23 cellular contexts compared by ENCODE assay signal in genomic region chr2:148124271-148124670, GRCh38.
DNase-seq lines count a peak whose midpoint lies in the region; FAIRE-seq and TF ChIP-seq lines count a peak whose summit lies in the region.
"Had no signal": no experiment of that assay in that cellular context is flagged by ENCODE, and none has a peak within 500 bp of the region (broad histone marks: within the 10 kb centered on the region; RNA-seq: fewer than 3 reads in every experiment).

No MANE protein-coding gene starts in this region.

- TF ChIP-seq POLR2A in breast epithelium (IDR thresholded peaks at IDR 0.05) (no peak), suprapubic skin (IDR thresholded peaks at IDR 0.05) (no peak)

- TF ChIP-seq CTCF in mammary epithelial cell (conservative IDR thresholded peaks at IDR 0.05 in 1 of 2, IDR thresholded peaks at IDR 0.05 in 1 of 2; ENCODE audit: extremely low read depth in 1 of 2, insufficient read depth in 1 of 2, low read depth in 1 of 2, low read length in 2 of 2) (no peak), breast epithelium (IDR thresholded peaks at IDR 0.05) (no peak), keratinocyte (optimal IDR thresholded peaks at IDR 0.05 in 1 of 3, IDR thresholded peaks at IDR 0.05 in 1 of 3, conservative IDR thresholded peaks at IDR 0.05 in 1 of 3; ENCODE audit: extremely low read depth in 1 of 3, insufficient read depth in 2 of 3, low read length in 3 of 3) (no peak), suprapubic skin (IDR thresholded peaks at IDR 0.05) (no peak)

- intact Hi-C loops in mammary epithelial cell (cut with micrococcal nuclease) (loop anchor here (5.0 kb wide), 1 partner anchor 102 kb away; the partner anchor contains the start of genes MBD5 and ORC4), breast epithelium (cut with DNase I; ENCODE audit: low total_unique reads) (no loop called here)

- BruUV-seq in mammary epithelial cell (replicated peaks; lab: Mats Ljungman, UMichigan) = no TSS peak

- H3K4me1 ChIP-seq in mammary epithelial cell (ENCODE audit: insufficient read depth, low read length) = peaks cover 15% of the 10 kb centered on the region
- no peaks in the 10 kb centered on the region for H3K4me1 ChIP-seq in breast epithelium
- H3K4me1 ChIP-seq in keratinocyte (ENCODE audit: control insufficient read depth, extremely low read depth, insufficient read depth, low read length) = peaks cover 14% of the 10 kb centered on the region
- H3K4me1 ChIP-seq in suprapubic skin = no peaks in the 10 kb centered on the region
- H3K4me1 ChIP-seq: BLaER1 had no signal

- FAIRE-seq in keratinocyte (lab: Jason Lieb, UNC) = peak; percentile 60
- FAIRE-seq: GM12891, GM18507, K562 had no signal

- H4K20me1 ChIP-seq in mammary epithelial cell (ENCODE audit: insufficient read depth, low read length) (no peaks in the 10 kb centered on the region), keratinocyte (ENCODE audit: control insufficient read depth, extremely low read depth, insufficient read depth, low read length) (no peaks in the 10 kb centered on the region)
- H4K20me1 ChIP-seq: BLaER1 had no signal

- no peaks in the 10 kb centered on the region for H3K79me2 ChIP-seq in mammary epithelial cell (ENCODE audit: insufficient read depth, low read length)
- H3K79me2 ChIP-seq in keratinocyte (ENCODE audit: control insufficient read depth, insufficient read depth, low read length) = no peaks in the 10 kb centered on the region

- DNase-seq in mammary epithelial cell (peak; percentile 82), breast epithelium (ENCODE audit: low spot score in 2 of 2) (no peak), astrocyte of the hippocampus (ENCODE audit: low read depth, low spot score) (peak; percentile 48), keratinocyte (ENCODE audit: low read depth, low spot score) (peak; percentile 23), ureter (ENCODE audit: low spot score) (peak; percentile 52), suprapubic skin (ENCODE audit: low spot score in 2 of 2) (no peak), OCI-M2 (lab: John Stamatoyannopoulos, UW; ENCODE audit: unreplicated experiment) (no peak)
- DNase-seq in activated CD4-positive, alpha-beta T cell treated with anti-CD3 and anti-CD28 coated beads, Interleukin-2, amount 50 U/mL, for 48 hours = no peak
- DNase-seq: CD8-positive, alpha-beta T cell; DMS79 treated with DMSO at 0.1 percent for 48 hours; GF-D8; NCI-H1436; NCI-H2029; NCI-H2171; NCI-H446 treated with DMSO at 0.1 percent for 48 hours; PC-9; Right ventricle myocardium superior had no signal

- no peak overlapping the region for H3K4me3 ChIP-seq in mammary epithelial cell (replicated peaks in 1 of 3; ENCODE audit: insufficient read depth in 1 of 3, low read depth in 2 of 3, low read length in 3 of 3)
- no peak overlapping the region for H3K4me3 ChIP-seq in breast epithelium
- H3K4me3 ChIP-seq in keratinocyte (ENCODE audit: control insufficient read depth in 2 of 3, extremely low read depth in 1 of 3, insufficient read depth in 2 of 3, low read depth in 1 of 3, low read length in 3 of 3) = no peak overlapping the region
- H3K4me3 ChIP-seq in suprapubic skin = no peak overlapping the region
- H3K4me3 ChIP-seq: BLaER1, GM23338, K562, PC-9 had no signal

- dilution Hi-C loops in mammary epithelial cell (cut with HindIII; ENCODE audit: low sequenced_read_pairs) = no loop called here
- dilution Hi-C loops in keratinocyte (cut with MboI; ENCODE audit: extremely low pct_ligation_motif_present, low sequenced_read_pairs) = no loop called here

- in situ Hi-C loops in mammary epithelial cell (cut with MboI; ENCODE audit: low sequenced_read_pairs in 2 of 2) = no loop called here

- H3K27me3 ChIP-seq in mammary epithelial cell (ENCODE audit: insufficient read depth, low read length) = no peaks in the 10 kb centered on the region
- H3K27me3 ChIP-seq in breast epithelium = no peaks in the 10 kb centered on the region
- H3K27me3 ChIP-seq in keratinocyte (ENCODE audit: control insufficient read depth, extremely low read depth, insufficient read depth, low read length) = no peaks in the 10 kb centered on the region
- no peaks in the 10 kb centered on the region for H3K27me3 ChIP-seq in suprapubic skin
- H3K27me3 ChIP-seq: BLaER1 had no signal

- H3K9me3 ChIP-seq in mammary epithelial cell (replicated peaks; ENCODE audit: insufficient read depth, low read length) = no peaks in the 10 kb centered on the region
- no peaks in the 10 kb centered on the region for H3K9me3 ChIP-seq in breast epithelium
- no peaks in the 10 kb centered on the region for H3K9me3 ChIP-seq in keratinocyte (ENCODE audit: control insufficient read depth, low read depth, low read length)
- H3K9me3 ChIP-seq in suprapubic skin = no peaks in the 10 kb centered on the region
- H3K9me3 ChIP-seq: BLaER1 had no signal

- H3K27ac ChIP-seq in mammary epithelial cell (ENCODE audit: insufficient read depth, low read depth, low read length) (no peak overlapping the region), breast epithelium (no peak overlapping the region), keratinocyte (ENCODE audit: control insufficient read depth, insufficient read depth, low read length) (peak overlapping the region; percentile 42), suprapubic skin (no peak overlapping the region)
- H3K27ac ChIP-seq: 22Rv1, BLaER1, PC-9 had no signal

- H3K4me2 ChIP-seq in mammary epithelial cell (ENCODE audit: insufficient read depth, low read depth, low read length) (peak overlapping the region; percentile 11), keratinocyte (ENCODE audit: control insufficient read depth, extremely low read depth, insufficient read depth, low read depth, low read length) (peak overlapping the region; percentile 69)
- H3K4me2 ChIP-seq: BLaER1, GM23338, PC-9 had no signal

- H3K9ac ChIP-seq in mammary epithelial cell (ENCODE audit: insufficient read depth, low read length) = no peak overlapping the region
- H3K9ac ChIP-seq in keratinocyte (ENCODE audit: control insufficient read depth, extremely low read depth, insufficient read depth, low read length) = no peak overlapping the region
- H3K9ac ChIP-seq: BLaER1 had no signal

- CTCF ChIA-PET in mammary epithelial cell (lab: Charles Lee; ENCODE audit: low non-redundant PET) = no interaction called here

- no peaks in the 10 kb centered on the region for H3K36me3 ChIP-seq in mammary epithelial cell (ENCODE audit: insufficient read depth, low read length)
- no peaks in the 10 kb centered on the region for H3K36me3 ChIP-seq in breast epithelium
- no peaks in the 10 kb centered on the region for H3K36me3 ChIP-seq in keratinocyte (ENCODE audit: control insufficient read depth in 2 of 2, extremely low read depth in 1 of 2, insufficient read depth in 2 of 2, low read length in 2 of 2)
- H3K36me3 ChIP-seq in suprapubic skin = no peaks in the 10 kb centered on the region

- no peaks in the 10 kb centered on the region for H3K9me1 ChIP-seq in keratinocyte (ENCODE audit: control insufficient read depth, extremely low read depth, insufficient read depth, low read length)

- peak overlapping the region; percentile 46 for H2AFZ ChIP-seq in mammary epithelial cell (ENCODE audit: low read depth, low read length)
- no peak overlapping the region for H2AFZ ChIP-seq in keratinocyte (ENCODE audit: control insufficient read depth, low read length)
- H2AFZ ChIP-seq: GM23338, PC-9 had no signal

- TF ChIP-seq EP300 in suprapubic skin (IDR thresholded peaks at IDR 0.05) = no peak

- 33% methylated on average over 2 of the region's 2 CpGs for WGBS in mammary epithelial cell (ENCODE audit: low coverage, missing lambda C conversion rate)
- WGBS in suprapubic skin = 59% methylated on average over 2 of the region's 2 CpGs

Comparison
In these comparisons a context has a peak if more than half of its experiments do, and no peak if none do; other contexts are left out.
1. DNase-seq: peak in mammary epithelial cell (single experiment), astrocyte of the hippocampus (single experiment), keratinocyte (single experiment) and ureter (single experiment); none in breast epithelium (0 of 2), suprapubic skin (0 of 2), OCI-M2 (single experiment) and activated CD4-positive, alpha-beta T cell treated with anti-CD3 and anti-CD28 coated beads, Interleukin-2, amount 50 U/mL, for 48 hours (0 of 2).